ENCODE assay signal across 2 cellular contexts in genomic region chr19:35759697-35760096, GRCh38.
TF ChIP-seq lines count a peak whose summit lies in the region.

No MANE protein-coding gene starts in this region.

TF ChIP-seq in A549, 52 proteins besides CTCF, POLR2A, EP300 and RAD21:
- no peak for TF ChIP-seq ATOH8 (CRISPR knock-in tag; IDR thresholded peaks at IDR 0.05; ENCODE audit: low read depth)
- TF ChIP-seq POLR2AphosphoS2 (conservative IDR thresholded peaks at IDR 0.05; ENCODE audit: low read length) = no peak
- no peak for TF ChIP-seq NFE2L2 (conservative IDR thresholded peaks at IDR 0.05; ENCODE audit: low read length)
- no peak for TF ChIP-seq HEYL (CRISPR knock-in tag; IDR thresholded peaks at IDR 0.05)
- no peak for TF ChIP-seq BCL3 (IDR thresholded peaks at IDR 0.05)
- no peak for TF ChIP-seq ESRRA (IDR thresholded peaks at IDR 0.05; ENCODE audit: borderline replicate concordance, low read length)

TF ChIP-seq in WTC11, 78 proteins besides CTCF, POLR2A, EP300 and RAD21:
- TF ChIP-seq E2F4 (CRISPR knock-in tag; IDR thresholded peaks at IDR 0.05; ENCODE audit: borderline replicate concordance, low read depth) (no peak), ZBTB43 (CRISPR knock-in tag; IDR thresholded peaks at IDR 0.05) (no peak), CREB1 (CRISPR knock-in tag; IDR thresholded peaks at IDR 0.05) (no peak), FOXK1 (CRISPR knock-in tag; IDR thresholded peaks at IDR 0.05) (no peak), NR3C1 (CRISPR knock-in tag; conservative IDR thresholded peaks at IDR 0.05; ENCODE audit: low read depth) (no peak), ATF6 (CRISPR knock-in tag; IDR thresholded peaks at IDR 0.05) (no peak), CDX4 (CRISPR knock-in tag; IDR thresholded peaks at IDR 0.05; ENCODE audit: borderline replicate concordance) (no peak), USF2 (CRISPR knock-in tag; IDR thresholded peaks at IDR 0.05) (no peak), ZNF281 (CRISPR knock-in tag; IDR thresholded peaks at IDR 0.05) (no peak), ZNF317 (CRISPR knock-in tag; IDR thresholded peaks at IDR 0.05; ENCODE audit: borderline replicate concordance, low read depth) (no peak), JAZF1 (CRISPR knock-in tag; IDR thresholded peaks at IDR 0.05) (no peak), SMAD4 (CRISPR knock-in tag; IDR thresholded peaks at IDR 0.05) (no peak), ATF3 (CRISPR knock-in tag; conservative IDR thresholded peaks at IDR 0.05) (no peak), TEAD4 (CRISPR knock-in tag; IDR thresholded peaks at IDR 0.05) (no peak)
